26 cellular contexts compared by ENCODE assay signal in genomic region chr2:22209545-22209944, GRCh38.
"Had no signal": no experiment of that assay in that cellular context is flagged by ENCODE, and none has a peak within 500 bp of the region (broad histone marks: within the 10 kb centered on the region; RNA-seq: fewer than 3 reads in every experiment).

No MANE protein-coding gene starts in this region.

- H3K4me3 ChIP-seq: dorsolateral prefrontal cortex, gastrocnemius medialis, mucosa of descending colon, pancreas, right lobe of liver, thoracic aorta, tibial nerve, upper lobe of left lung, uterus had no signal

- H3K27ac ChIP-seq: dorsolateral prefrontal cortex, epithelial cell of prostate, gastrocnemius medialis, neutrophil, pancreas, right lobe of liver, thoracic aorta, tibial nerve, upper lobe of left lung, uterus had no signal

- H3K36me3 ChIP-seq: gastrocnemius medialis, neutrophil, pancreas, right lobe of liver, thoracic aorta, tibial nerve, upper lobe of left lung, uterus had no signal

- H3K4me1 ChIP-seq: gastrocnemius medialis, pancreas, right lobe of liver, tibial nerve, upper lobe of left lung, uterus had no signal

- ATAC-seq: esophagus mucosa; gastrocnemius medialis; left lobe of liver; mucosa of descending colon; natural killer cell treated with Interleukin-12 subunit alpha and Interleukin-12 subunit beta and Interleukin-15 and Interleukin-18, amount 100 ng/mL, for 72 hours; pancreas; right lobe of liver; stimulated activated naive B cell treated with anti-CD40 and anti-IgM and Interleukin-4, amounts not matched to agents 10 μg/mL and 1 μg/mL and 100 μg/mL, for 72 hours had no signal

- DNase-seq: cortex of kidney; dorsolateral prefrontal cortex; effector CD4-positive, alpha-beta T cell; endodermal cell; foreskin fibroblast; gastrocnemius medialis; head of caudate nucleus; kidney; mesenchymal stem cell; mucosa of descending colon; naive B cell; pancreas; right lobe of liver; small intestine; stimulated activated CD4-positive, alpha-beta T cell treated with anti-CD3 and anti-CD28 coated beads, Interleukin-15, amount 100 ng/mL, for 24 hours; stimulated activated CD4-positive, alpha-beta T cell treated with anti-CD3 and anti-CD28 coated beads, Interleukin-2, amount 100 ng/mL, for 48 hours; stimulated activated naive B cell treated with anti-CD40 and anti-IgM and Interleukin-4, amounts not matched to agents 10 μg/mL and 1 μg/mL and 100 μg/mL, for 72 hours; upper lobe of left lung; uterus had no signal

- H3K9me3 ChIP-seq: gastrocnemius medialis, mucosa of descending colon, neutrophil, pancreas, right lobe of liver, thoracic aorta, tibial nerve, upper lobe of left lung, uterus had no signal

- FAIRE-seq: kidney, pancreas, small intestine had no signal

- H3K27me3 ChIP-seq: dorsolateral prefrontal cortex, gastrocnemius medialis, neutrophil, pancreas, right lobe of liver, tibial nerve, upper lobe of left lung, uterus had no signal
